In the genomic region with DNA sequence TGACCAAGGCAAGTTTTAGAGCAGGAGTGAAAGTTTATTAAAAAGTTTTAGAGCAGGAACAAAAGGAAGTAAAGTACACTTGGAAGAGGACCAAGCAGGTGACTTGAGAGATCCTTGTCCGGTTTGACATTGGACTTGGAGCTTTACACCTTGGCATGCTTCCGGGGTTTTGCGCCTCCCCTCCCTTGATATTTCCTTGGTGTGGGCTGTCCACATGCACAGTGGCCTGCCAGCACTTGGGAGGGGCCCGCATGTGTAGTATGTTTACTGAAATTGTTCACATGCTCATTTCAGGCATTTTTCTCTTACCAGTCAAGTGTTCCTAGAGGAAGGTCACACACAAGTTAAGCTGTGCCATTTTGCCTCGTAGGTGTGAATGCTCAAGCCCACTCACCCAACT, we compare ENCODE assay signal across 23 cellular contexts. TPM values are rescaled to one million over a fixed set of nuclear protein-coding genes. Genes with fewer than 3 reads are reported as not detected.
A peak's percentile ranks its signal among the peaks of the same experiment; 100 is the strongest.
DNase-seq lines count a peak whose midpoint lies in the region; ATAC-seq, FAIRE-seq and TF ChIP-seq lines count a peak whose summit lies in the region.
"Had no signal": no experiment of that assay in that cellular context is flagged by ENCODE, and none has a peak within 500 bp of the region (broad histone marks: within the 10 kb centered on the region; RNA-seq: fewer than 3 reads in every experiment).

No MANE protein-coding gene starts in this region.

- H3K36me3 ChIP-seq in left lung (no peaks in the 10 kb centered on the region), mucosa of descending colon (ENCODE audit: low read depth) (no peaks in the 10 kb centered on the region), small intestine (ENCODE audit: control insufficient read depth in 2 of 2, insufficient read depth in 2 of 2, low read length in 2 of 2) (no peaks in the 10 kb centered on the region)
- H3K36me3 ChIP-seq: BLaER1 treated with 17β-estradiol and CSF1 and Interleukin-3, amounts not matched to agents 10 nM and 100 nM; SJCRH30 had no signal

- WGBS in small intestine, 3 donors = 29 to 70% (median 41%) methylated on average over 5 of the region's 5 CpGs

- TF ChIP-seq CTCF in left lung (IDR thresholded peaks at IDR 0.05) (no peak), mucosa of descending colon (IDR thresholded peaks at IDR 0.05) (no peak)

- intact Hi-C loops in left lung (cut with DNase I) = no loop called here
- intact Hi-C loops in mucosa of descending colon (cut with DNase I, micrococcal nuclease) = no loop called here

- H3K4me3 ChIP-seq in left lung (no peak overlapping the region), mucosa of descending colon (no peak overlapping the region), small intestine (ENCODE audit: low read depth in 1 of 2, low read length in 2 of 2) (no peak overlapping the region)
- H3K4me3 ChIP-seq: BLaER1 treated with 17β-estradiol and CSF1 and Interleukin-3, amounts not matched to agents 10 nM and 100 nM; K562 had no signal

- H3K4me1 ChIP-seq in left lung (peaks cover 9 to 27% of the 10 kb centered on the region in 2 donors), mucosa of descending colon (ENCODE audit: low read depth) (peaks cover 33% of the 10 kb centered on the region), small intestine (ENCODE audit: control insufficient read depth in 2 of 2, insufficient read depth in 1 of 2, low read depth in 1 of 2, low read length in 1 of 2) (peaks cover 0 to 5% of the 10 kb centered on the region in 2 donors)

- H3K27me3 ChIP-seq in left lung (no peaks in the 10 kb centered on the region), small intestine (ENCODE audit: control insufficient read depth in 2 of 2, insufficient read depth in 2 of 2, low read length in 2 of 2) (no peaks in the 10 kb centered on the region)
- H3K27me3 ChIP-seq: BLaER1 treated with 17β-estradiol and CSF1 and Interleukin-3, amounts not matched to agents 10 nM and 100 nM; SJCRH30 had no signal

- ATAC-seq in left lung (peak; percentile 73), mucosa of descending colon (peak; percentile 78), HG03460 (IDR thresholded peaks at IDR 0.05; ENCODE audit: unreplicated experiment) (no peak)
- ATAC-seq: CD8-positive, alpha-beta T cell; K562 had no signal

- H3K9me3 ChIP-seq in left lung = no peaks in the 10 kb centered on the region
- H3K9me3 ChIP-seq in mucosa of descending colon = no peaks in the 10 kb centered on the region
- H3K9me3 ChIP-seq in small intestine (ENCODE audit: control insufficient read depth, low read depth) = no peaks in the 10 kb centered on the region
- H3K9me3 ChIP-seq: SJCRH30 had no signal

- peak; percentile 31 for DNase-seq in LoVo (ENCODE audit: low spot score)
- DNase-seq in left lung = peak; percentile 78 to 86
- peak; percentile 80 to 83 (median 80) for DNase-seq in mucosa of descending colon
- DNase-seq in small intestine = peak; percentile 92
- no peak for DNase-seq in GDM1 (lab: John Stamatoyannopoulos, UW)
- DNase-seq in H4 (ENCODE audit: low spot score) = no peak
- no peak for DNase-seq in hippocampal formation (lab: John Stamatoyannopoulos, UW)
- DNase-seq: 8988T; CD8-positive, alpha-beta T cell; DND-41; GOT3; NCI-H1092 treated with DMSO at 0.1 percent for 48 hours; NCI-H1436 treated with DMSO at 0.1 percent for 48 hours; NCI-H2029 treated with DMSO at 0.1 percent for 48 hours; NCI-H226; NCI-H510A treated with DMSO at 0.1 percent for 48 hours; NCI-H774; NK-92 treated with Interleukin-12 subunit alpha and Interleukin-12 subunit beta, amount 100 ng/mL, for 24 hours; SJCRH30 had no signal

- no peak for FAIRE-seq in small intestine (lab: Jason Lieb, UNC)
- FAIRE-seq: GM12891, K562 had no signal

- H3K27ac ChIP-seq in left lung = peak overlapping the region; percentile 30 to 33
- H3K27ac ChIP-seq in small intestine (ENCODE audit: low read depth in 1 of 2, low read length in 1 of 2) = peak overlapping the region in 1 of 2 donors; percentile 57
- H3K27ac ChIP-seq: BLaER1 treated with 17β-estradiol and CSF1 and Interleukin-3, amounts not matched to agents 10 nM and 100 nM; SJCRH30 had no signal

RNA-seq across cellular contexts. Expression of gene THRSP, which starts 19.0 kb away (rescaled TPM):
- total RNA-seq in left lung (not detected), mucosa of descending colon (under 1 TPM in 2 of 3 donors, not detected in 1; 0.41 to 0.51 TPM)
- polyA plus RNA-seq in small intestine = 10 to 100 TPM in 1 of 3 donors, under 1 TPM in 1, not detected in 1; 0.54 to 17.5 TPM
- total RNA-seq in H4 (2014; rRNA removed; shearing (Covaris generic)) = not detected in 2 replicates
- total RNA-seq: CD8-positive, alpha-beta T cell; SJCRH30 had no signal

RNA-seq across cellular contexts. Expression of gene KCTD14, which starts 21.6 kb away (rescaled TPM):
- 10 to 100 TPM; 17.7 to 19.2 TPM for total RNA-seq in left lung
- 10 to 100 TPM in 1 of 3 donors, 1 to 10 TPM in 2; 4.3 to 13.2 (median 9.9) TPM for total RNA-seq in mucosa of descending colon
- 10 to 100 TPM in 1 of 3 donors, 1 to 10 TPM in 2; 4.9 to 11.1 (median 5.4) TPM for polyA plus RNA-seq in small intestine
- total RNA-seq in H4 (2014; rRNA removed; shearing (Covaris generic)) = 0.77 TPM in 1 of 2 replicates, not detected in the other

RNA-seq across cellular contexts. Expression of gene NDUFC2, which starts 35.0 kb away (rescaled TPM):
- 100 to 1,000 TPM; 182 to 224 TPM for total RNA-seq in left lung
- 100 to 1,000 TPM; 168 to 208 (median 183) TPM for total RNA-seq in mucosa of descending colon
- 100 to 1,000 TPM; 172 to 381 (median 172) TPM for polyA plus RNA-seq in small intestine
- 121 and 127 TPM in 2 replicates for total RNA-seq in H4 (2014; rRNA removed; shearing (Covaris generic))

RNA-seq across cellular contexts. Expression of gene INTS4, which starts 50.2 kb away (rescaled TPM):
- total RNA-seq in left lung (10 to 100 TPM; 31.1 to 31.2 TPM), mucosa of descending colon (10 to 100 TPM; 22.8 to 31.7 (median 28.3) TPM)
- polyA plus RNA-seq in small intestine = 10 to 100 TPM; 15.1 to 23.5 (median 17.2) TPM
- 26.5 and 28.2 TPM in 2 replicates for total RNA-seq in H4 (2014; rRNA removed; shearing (Covaris generic))

Comparison
In these comparisons a context has a peak if more than half of its experiments do, and no peak if none do; other contexts are left out.
1. DNase-seq: peak in LoVo (single experiment), left lung (2 of 2), mucosa of descending colon (3 of 3) and small intestine (single experiment); none in GDM1 (single experiment), H4 (single experiment) and hippocampal formation (0 of 2).